ENCODE assay signal across 8 cellular contexts in genomic region chr9:129495422-129496186, GRCh38.
DNase-seq lines count a peak whose midpoint lies in the region; ATAC-seq and TF ChIP-seq lines count a peak whose summit lies in the region.

No MANE protein-coding gene starts in this region.

- peak overlapping the region; percentile 94 for H3K9ac ChIP-seq in KMS-11

- H3K27me3 ChIP-seq in KMS-11 (ENCODE audit: insufficient read depth, low read depth): no peaks in the 10 kb centered on the region

- no peaks in the 10 kb centered on the region for H3K36me3 Mint-ChIP-seq in naive thymus-derived CD8-positive, alpha-beta T cell
- peaks cover 29% of the 10 kb centered on the region for H3K36me3 Mint-ChIP-seq in stimulated activated effector memory CD8-positive, alpha-beta T cell treated with anti-CD3 and anti-CD28 coated beads, Interleukin-12 subunit alpha, Interleukin-12 subunit beta, amount 100 ng/mL, for 72 hours

- peaks cover 16 to 37% (median 30%) of the 10 kb centered on the region in 4 donors for H3K4me1 Mint-ChIP-seq in naive thymus-derived CD8-positive, alpha-beta T cell
- H3K4me1 Mint-ChIP-seq in stimulated activated effector memory CD8-positive, alpha-beta T cell treated with anti-CD3 and anti-CD28 coated beads, Interleukin-12 subunit alpha, Interleukin-12 subunit beta, amount 100 ng/mL, for 72 hours: peaks cover 61% of the 10 kb centered on the region

- H4K20me1 ChIP-seq in KMS-11 (ENCODE audit: insufficient read depth): no peaks in the 10 kb centered on the region

- H3K9me3 Mint-ChIP-seq in naive thymus-derived CD8-positive, alpha-beta T cell: no peaks in the 10 kb centered on the region
- H3K9me3 Mint-ChIP-seq in stimulated activated effector memory CD8-positive, alpha-beta T cell treated with anti-CD3 and anti-CD28 coated beads, Interleukin-12 subunit alpha, Interleukin-12 subunit beta, amount 100 ng/mL, for 72 hours: no peaks in the 10 kb centered on the region

- H3K4me3 Mint-ChIP-seq in naive thymus-derived CD8-positive, alpha-beta T cell: peak overlapping the region; percentile 67 to 89 (median 82)
- peak overlapping the region; percentile 89 for H3K4me3 Mint-ChIP-seq in stimulated activated effector memory CD8-positive, alpha-beta T cell treated with anti-CD3 and anti-CD28 coated beads, Interleukin-12 subunit alpha, Interleukin-12 subunit beta, amount 100 ng/mL, for 72 hours

- peaks cover 45% of the 10 kb centered on the region for H3K79me2 ChIP-seq in KMS-11 (ENCODE audit: insufficient read depth, low read depth)

- peak overlapping the region; percentile 91 for H3K27ac ChIP-seq in KMS-11

- ATAC-seq in naive thymus-derived CD8-positive, alpha-beta T cell: peak; percentile 86 to 91
- peak; percentile 89 for ATAC-seq in stimulated activated effector memory CD8-positive, alpha-beta T cell treated with anti-CD3 and anti-CD28 coated beads, Interleukin-12 subunit alpha, Interleukin-12 subunit beta, amount 100 ng/mL, for 72 hours
- ATAC-seq in HG02938 (IDR thresholded peaks at IDR 0.05; ENCODE audit: unreplicated experiment): no peak

- TF ChIP-seq CTCF in KMS-11 (conservative IDR thresholded peaks at IDR 0.05; ENCODE audit: low read depth, low read length): no peak
- TF ChIP-seq CTCF in fibroblast of the aortic adventitia (IDR thresholded peaks at IDR 0.05; ENCODE audit: insufficient read depth, low read length): no peak

- H3K4me2 ChIP-seq in KMS-11: peak overlapping the region; percentile 96

- H3K4me3 ChIP-seq in KMS-11 (IDR thresholded peaks at IDR 0.05; ENCODE audit: insufficient read depth, low read depth, low read length) (no peak overlapping the region), fibroblast of the aortic adventitia (ENCODE audit: low read depth, low read length) (peak overlapping the region; percentile 83)

- peak; percentile 58 for DNase-seq in DMS153 (lab: John Stamatoyannopoulos, UW)
- DNase-seq in SHP77 treated with DMSO at 0.1 percent for 48 hours (lab: John Stamatoyannopoulos, UW): peak; percentile 59
- peak; percentile 74 for DNase-seq in activated gamma-delta T cell treated with Interleukin-2 at 50 U/mL for 16 hours
- peak; percentile 85 for DNase-seq in fibroblast of the aortic adventitia (ENCODE audit: low read depth)
- peak; percentile 70 to 88 (median 76) for DNase-seq in naive thymus-derived CD8-positive, alpha-beta T cell
- peak; percentile 84 to 93 for DNase-seq in stimulated activated effector memory CD8-positive, alpha-beta T cell treated with anti-CD3 and anti-CD28 coated beads, Interleukin-12 subunit alpha, Interleukin-12 subunit beta, amount 100 ng/mL, for 72 hours (ENCODE audit: low spot score in 2 of 2)

- peaks cover 0 to 2% (median 0%) of the 10 kb centered on the region in 5 donors for H3K27me3 Mint-ChIP-seq in naive thymus-derived CD8-positive, alpha-beta T cell

- POLR2A ChIA-PET in naive thymus-derived CD8-positive, alpha-beta T cell (lab: Charles Lee): interaction anchor here (0.6 to 3.2 kb wide), 9 partner anchors 12 to 320 kb away, joined by 3 to 13 read pairs (median 3); partner anchors contain the start of gene IER5L

- H3K4me1 ChIP-seq in KMS-11 (ENCODE audit: low read depth, poor library complexity, severe bottlenecking): peaks cover 63% of the 10 kb centered on the region

- H2AFZ ChIP-seq in KMS-11 (ENCODE audit: low read depth): peak overlapping the region; percentile 17; the same call in 1 of the 2 replicates

- H3K36me3 ChIP-seq in KMS-11 (ENCODE audit: insufficient read depth): no peaks in the 10 kb centered on the region

- H3K27ac Mint-ChIP-seq in naive thymus-derived CD8-positive, alpha-beta T cell: peak overlapping the region in 8 of 10 donors; percentile 31 to 86 (median 72)
- H3K27ac Mint-ChIP-seq in stimulated activated effector memory CD8-positive, alpha-beta T cell treated with anti-CD3 and anti-CD28 coated beads, Interleukin-12 subunit alpha, Interleukin-12 subunit beta, amount 100 ng/mL, for 72 hours: peak overlapping the region; percentile 99
